In genomic region chr12:32362892-32363291, GRCh38 we compare ENCODE assay signal across 30 cellular contexts.
"Had no signal": no experiment of that assay in that cellular context is flagged by ENCODE, and none has a peak within 500 bp of the region (broad histone marks: within the 10 kb centered on the region; RNA-seq: fewer than 3 reads in every experiment).

No MANE protein-coding gene starts in this region.

- H3K36me3 ChIP-seq: ascending aorta, cardiac muscle cell, MG63, WERI-Rb-1 had no signal

- DNase-seq: activated CD4-positive, alpha-beta T cell treated with anti-CD3 and anti-CD28 coated beads, Interleukin-2, amount 50 U/mL, for 4 hours; activated CD8-positive, alpha-beta T cell treated with anti-CD3 and anti-CD28 coated beads for 36 hours; activated effector memory CD4-positive, alpha-beta T cell treated with anti-CD3 and anti-CD28 coated beads, Interleukin-2, amount 50 U/mL, for 16 hours; activated naive CD4-positive, alpha-beta T cell; activated naive CD4-positive, alpha-beta T cell treated with anti-CD3 and anti-CD28 coated beads, Interleukin-2, amount 50 U/mL, for 16 hours; activated naive CD8-positive, alpha-beta T cell treated with anti-CD3 and anti-CD28 coated beads for 36 hours; activated T-cell treated with anti-CD3 and anti-CD28 coated beads, Interleukin-2, amount 50 U/mL, for 1 hour; activated T-cell treated with anti-CD3 and anti-CD28 coated beads, Interleukin-2, amount 50 U/mL, for 72 hours; amniotic stem cell; MG63; NCI-H1048; NCI-H1105 treated with DMSO at 0.1 percent for 48 hours; NCI-H1436; NCI-H1694; NCI-H1930; NCI-H2081 treated with DMSO at 0.1 percent for 48 hours; NCI-H345; NCI-H748 treated with DMSO at 0.1 percent for 48 hours; NK-92 treated with Interleukin-12 subunit alpha and Interleukin-12 subunit beta, amount 100 ng/mL, for 24 hours; PC-9; T1000; WERI-Rb-1 had no signal

- H3K27me3 Mint-ChIP-seq: activated CD4-positive, alpha-beta T cell treated with anti-CD3 and anti-CD28 coated beads, Interleukin-2, amount 10 ng/mL, durations not matched to agents 24 days and 14 days; activated CD8-positive, alpha-beta T cell treated with anti-CD3 and anti-CD28 coated beads for 36 hours; activated naive CD8-positive, alpha-beta T cell treated with anti-CD3 and anti-CD28 coated beads for 36 hours; activated T-helper 17 cell treated with anti-CD3 and anti-CD28 coated beads, Interleukin-2, amount 50 U/mL, for 72 hours; central memory CD8-positive, alpha-beta T cell had no signal

- H3K4me1 Mint-ChIP-seq: activated CD4-positive, alpha-beta T cell treated with anti-CD3 and anti-CD28 coated beads, Interleukin-2, amount 10 ng/mL, durations not matched to agents 24 days and 14 days; activated naive CD8-positive, alpha-beta T cell treated with anti-CD3 and anti-CD28 coated beads for 36 hours; activated T-helper 17 cell treated with anti-CD3 and anti-CD28 coated beads, Interleukin-2, amount 50 U/mL, for 72 hours; central memory CD8-positive, alpha-beta T cell had no signal

- H3K27ac ChIP-seq: ascending aorta, cardiac muscle cell, PC-9, RWPE1, WERI-Rb-1 had no signal

- H3K27me3 ChIP-seq: ascending aorta, cardiac muscle cell, MG63 had no signal

- ATAC-seq: activated CD8-positive, alpha-beta T cell treated with anti-CD3 and anti-CD28 coated beads for 36 hours; activated T-cell treated with anti-CD3 and anti-CD28 coated beads, Interleukin-2, amount 50 U/mL, for 72 hours; activated T-helper 17 cell treated with anti-CD3 and anti-CD28 coated beads, Interleukin-2, amount 50 U/mL, for 72 hours; Right ventricle myocardium inferior had no signal

- FAIRE-seq: RCC 7860 had no signal

- H3K4me1 ChIP-seq: ascending aorta had no signal

- H3K9me3 ChIP-seq: ascending aorta, MG63 had no signal

- H3K4me3 Mint-ChIP-seq: activated CD4-positive, alpha-beta T cell treated with anti-CD3 and anti-CD28 coated beads, Interleukin-2, amount 10 ng/mL, durations not matched to agents 24 days and 14 days; activated CD8-positive, alpha-beta T cell treated with anti-CD3 and anti-CD28 coated beads for 36 hours; activated naive CD8-positive, alpha-beta T cell treated with anti-CD3 and anti-CD28 coated beads for 36 hours; activated T-cell treated with anti-CD3 and anti-CD28 coated beads, Interleukin-2, amount 50 U/mL, for 72 hours; activated T-helper 17 cell treated with anti-CD3 and anti-CD28 coated beads, Interleukin-2, amount 50 U/mL, for 72 hours; central memory CD8-positive, alpha-beta T cell had no signal

- H3K4me3 ChIP-seq: ascending aorta, cardiac muscle cell, MG63, PC-9 had no signal

- H2AFZ ChIP-seq: PC-9 had no signal

- H3K36me3 Mint-ChIP-seq: activated naive CD8-positive, alpha-beta T cell treated with anti-CD3 and anti-CD28 coated beads for 36 hours had no signal

- H3K4me2 ChIP-seq: PC-9 had no signal

- H3K27ac Mint-ChIP-seq: activated CD4-positive, alpha-beta T cell treated with anti-CD3 and anti-CD28 coated beads, Interleukin-2, amount 10 ng/mL, durations not matched to agents 24 days and 14 days; activated CD8-positive, alpha-beta T cell treated with anti-CD3 and anti-CD28 coated beads for 36 hours; activated naive CD8-positive, alpha-beta T cell treated with anti-CD3 and anti-CD28 coated beads for 36 hours; activated T-cell treated with anti-CD3 and anti-CD28 coated beads, Interleukin-2, amount 50 U/mL, for 72 hours; activated T-helper 17 cell treated with anti-CD3 and anti-CD28 coated beads, Interleukin-2, amount 50 U/mL, for 72 hours had no signal

- H3K9me3 Mint-ChIP-seq: activated CD4-positive, alpha-beta T cell treated with anti-CD3 and anti-CD28 coated beads, Interleukin-2, amount 10 ng/mL, durations not matched to agents 24 days and 14 days; activated CD8-positive, alpha-beta T cell treated with anti-CD3 and anti-CD28 coated beads for 36 hours; activated naive CD8-positive, alpha-beta T cell treated with anti-CD3 and anti-CD28 coated beads for 36 hours; activated T-cell treated with anti-CD3 and anti-CD28 coated beads, Interleukin-2, amount 50 U/mL, for 72 hours; activated T-helper 17 cell treated with anti-CD3 and anti-CD28 coated beads, Interleukin-2, amount 50 U/mL, for 72 hours; central memory CD8-positive, alpha-beta T cell had no signal
